Comparison of ENCODE assay signal across 1 cellular context in genomic region chr10:122911889-122912484, GRCh38.
TF ChIP-seq lines count a peak whose summit lies in the region.

No MANE protein-coding gene starts in this region.

TF ChIP-seq in GM12878, 131 proteins besides CTCF, POLR2A, EP300 and RAD21:
- TF ChIP-seq, protein P1, sequence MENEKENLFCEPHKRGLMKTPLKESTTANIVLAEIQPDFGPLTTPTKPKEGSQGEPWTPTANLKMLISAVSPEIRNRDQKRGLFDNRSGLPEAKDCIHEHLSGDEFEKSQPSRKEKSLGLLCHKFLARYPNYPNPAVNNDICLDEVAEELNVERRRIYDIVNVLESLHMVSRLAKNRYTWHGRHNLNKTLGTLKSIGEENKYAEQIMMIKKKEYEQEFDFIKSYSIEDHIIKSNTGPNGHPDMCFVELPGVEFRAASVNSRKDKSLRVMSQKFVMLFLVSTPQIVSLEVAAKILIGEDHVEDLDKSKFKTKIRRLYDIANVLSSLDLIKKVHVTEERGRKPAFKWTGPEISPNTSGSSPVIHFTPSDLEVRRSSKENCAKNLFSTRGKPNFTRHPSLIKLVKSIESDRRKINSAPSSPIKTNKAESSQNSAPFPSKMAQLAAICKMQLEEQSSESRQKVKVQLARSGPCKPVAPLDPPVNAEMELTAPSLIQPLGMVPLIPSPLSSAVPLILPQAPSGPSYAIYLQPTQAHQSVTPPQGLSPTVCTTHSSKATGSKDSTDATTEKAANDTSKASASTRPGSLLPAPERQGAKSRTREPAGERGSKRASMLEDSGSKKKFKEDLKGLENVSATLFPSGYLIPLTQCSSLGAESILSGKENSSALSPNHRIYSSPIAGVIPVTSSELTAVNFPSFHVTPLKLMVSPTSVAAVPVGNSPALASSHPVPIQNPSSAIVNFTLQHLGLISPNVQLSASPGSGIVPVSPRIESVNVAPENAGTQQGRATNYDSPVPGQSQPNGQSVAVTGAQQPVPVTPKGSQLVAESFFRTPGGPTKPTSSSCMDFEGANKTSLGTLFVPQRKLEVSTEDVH (IDR thresholded peaks at IDR 0.05; ENCODE audit: low read depth, partially characterized antibody), result peak; percentile 51
- TF ChIP-seq, protein P2, sequence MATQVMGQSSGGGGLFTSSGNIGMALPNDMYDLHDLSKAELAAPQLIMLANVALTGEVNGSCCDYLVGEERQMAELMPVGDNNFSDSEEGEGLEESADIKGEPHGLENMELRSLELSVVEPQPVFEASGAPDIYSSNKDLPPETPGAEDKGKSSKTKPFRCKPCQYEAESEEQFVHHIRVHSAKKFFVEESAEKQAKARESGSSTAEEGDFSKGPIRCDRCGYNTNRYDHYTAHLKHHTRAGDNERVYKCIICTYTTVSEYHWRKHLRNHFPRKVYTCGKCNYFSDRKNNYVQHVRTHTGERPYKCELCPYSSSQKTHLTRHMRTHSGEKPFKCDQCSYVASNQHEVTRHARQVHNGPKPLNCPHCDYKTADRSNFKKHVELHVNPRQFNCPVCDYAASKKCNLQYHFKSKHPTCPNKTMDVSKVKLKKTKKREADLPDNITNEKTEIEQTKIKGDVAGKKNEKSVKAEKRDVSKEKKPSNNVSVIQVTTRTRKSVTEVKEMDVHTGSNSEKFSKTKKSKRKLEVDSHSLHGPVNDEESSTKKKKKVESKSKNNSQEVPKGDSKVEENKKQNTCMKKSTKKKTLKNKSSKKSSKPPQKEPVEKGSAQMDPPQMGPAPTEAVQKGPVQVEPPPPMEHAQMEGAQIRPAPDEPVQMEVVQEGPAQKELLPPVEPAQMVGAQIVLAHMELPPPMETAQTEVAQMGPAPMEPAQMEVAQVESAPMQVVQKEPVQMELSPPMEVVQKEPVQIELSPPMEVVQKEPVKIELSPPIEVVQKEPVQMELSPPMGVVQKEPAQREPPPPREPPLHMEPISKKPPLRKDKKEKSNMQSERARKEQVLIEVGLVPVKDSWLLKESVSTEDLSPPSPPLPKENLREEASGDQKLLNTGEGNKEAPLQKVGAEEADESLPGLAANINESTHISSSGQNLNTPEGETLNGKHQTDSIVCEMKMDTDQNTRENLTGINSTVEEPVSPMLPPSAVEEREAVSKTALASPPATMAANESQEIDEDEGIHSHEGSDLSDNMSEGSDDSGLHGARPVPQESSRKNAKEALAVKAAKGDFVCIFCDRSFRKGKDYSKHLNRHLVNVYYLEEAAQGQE (IDR thresholded peaks at IDR 0.05; ENCODE audit: low read depth, low read length), result peak; percentile 99
- TF ChIP-seq STAT1 (conservative IDR thresholded peaks at IDR 0.05), result no peak
- no peak for TF ChIP-seq POLR2AphosphoS2 (IDR thresholded peaks at IDR 0.05; ENCODE audit: low read depth, low read length)
- peak; percentile 52; the same call in 1 of the 2 replicates for TF ChIP-seq MXI1 (IDR thresholded peaks at IDR 0.05; ENCODE audit: low read depth, low read length)
- no peak for TF ChIP-seq FOXM1 (IDR thresholded peaks at IDR 0.05; ENCODE audit: low read depth, low read length)
- TF ChIP-seq JUND (IDR thresholded peaks at IDR 0.05; ENCODE audit: low read depth, low read length), result no peak
- no peak for TF ChIP-seq CEBPB (IDR thresholded peaks at IDR 0.05; ENCODE audit: borderline replicate concordance in 1 of 2, low read depth in 2 of 2, low read length in 2 of 2)
- no peak for TF ChIP-seq EGR1 (IDR thresholded peaks at IDR 0.05; ENCODE audit: borderline replicate concordance in 1 of 2, low read depth in 2 of 2, low read length in 2 of 2)
- TF ChIP-seq, protein P3, sequence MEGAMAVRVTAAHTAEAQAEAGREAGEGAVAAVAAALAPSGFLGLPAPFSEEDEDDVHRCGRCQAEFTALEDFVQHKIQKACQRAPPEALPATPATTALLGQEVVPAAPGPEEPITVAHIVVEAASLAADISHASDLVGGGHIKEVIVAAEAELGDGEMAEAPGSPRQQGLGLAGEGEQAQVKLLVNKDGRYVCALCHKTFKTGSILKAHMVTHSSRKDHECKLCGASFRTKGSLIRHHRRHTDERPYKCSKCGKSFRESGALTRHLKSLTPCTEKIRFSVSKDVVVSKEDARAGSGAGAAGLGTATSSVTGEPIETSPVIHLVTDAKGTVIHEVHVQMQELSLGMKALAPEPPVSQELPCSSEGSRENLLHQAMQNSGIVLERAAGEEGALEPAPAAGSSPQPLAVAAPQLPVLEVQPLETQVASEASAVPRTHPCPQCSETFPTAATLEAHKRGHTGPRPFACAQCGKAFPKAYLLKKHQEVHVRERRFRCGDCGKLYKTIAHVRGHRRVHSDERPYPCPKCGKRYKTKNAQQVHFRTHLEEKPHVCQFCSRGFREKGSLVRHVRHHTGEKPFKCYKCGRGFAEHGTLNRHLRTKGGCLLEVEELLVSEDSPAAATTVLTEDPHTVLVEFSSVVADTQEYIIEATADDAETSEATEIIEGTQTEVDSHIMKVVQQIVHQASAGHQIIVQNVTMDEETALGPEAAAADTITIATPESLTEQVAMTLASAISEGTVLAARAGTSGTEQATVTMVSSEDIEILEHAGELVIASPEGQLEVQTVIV (IDR thresholded peaks at IDR 0.05; ENCODE audit: borderline replicate concordance, partially characterized antibody), result no peak
- 0 out of 2 replicates have a peak, but pooled peaks have one; percentile 28 for TF ChIP-seq YY1 (IDR thresholded peaks at IDR 0.05; ENCODE audit: low read depth, low read length)
- peak; percentile 96 for TF ChIP-seq SIN3A (IDR thresholded peaks at IDR 0.05; ENCODE audit: low read depth, low read length)
- TF ChIP-seq MEF2B (IDR thresholded peaks at IDR 0.05; ENCODE audit: partially characterized antibody, poor library complexity, severe bottlenecking), result no peak
- TF ChIP-seq RCOR1 (conservative IDR thresholded peaks at IDR 0.05; ENCODE audit: low read depth, low read length), result peak; percentile 97
- TF ChIP-seq SREBF1 (IDR thresholded peaks at IDR 0.05; ENCODE audit: low read length), result peak; percentile 97
- no peak for TF ChIP-seq CREB1 (IDR thresholded peaks at IDR 0.05; ENCODE audit: low read depth)
- TF ChIP-seq HDAC2 (IDR thresholded peaks at IDR 0.05), result 0 out of 2 replicates have a peak, but pooled peaks have one; percentile 76
- TF ChIP-seq SRF (IDR thresholded peaks at IDR 0.05; ENCODE audit: low read depth in 2 of 2, low read length in 2 of 2), result no peak
- no peak for TF ChIP-seq SMARCA5 (IDR thresholded peaks at IDR 0.05)
- TF ChIP-seq, protein P4, sequence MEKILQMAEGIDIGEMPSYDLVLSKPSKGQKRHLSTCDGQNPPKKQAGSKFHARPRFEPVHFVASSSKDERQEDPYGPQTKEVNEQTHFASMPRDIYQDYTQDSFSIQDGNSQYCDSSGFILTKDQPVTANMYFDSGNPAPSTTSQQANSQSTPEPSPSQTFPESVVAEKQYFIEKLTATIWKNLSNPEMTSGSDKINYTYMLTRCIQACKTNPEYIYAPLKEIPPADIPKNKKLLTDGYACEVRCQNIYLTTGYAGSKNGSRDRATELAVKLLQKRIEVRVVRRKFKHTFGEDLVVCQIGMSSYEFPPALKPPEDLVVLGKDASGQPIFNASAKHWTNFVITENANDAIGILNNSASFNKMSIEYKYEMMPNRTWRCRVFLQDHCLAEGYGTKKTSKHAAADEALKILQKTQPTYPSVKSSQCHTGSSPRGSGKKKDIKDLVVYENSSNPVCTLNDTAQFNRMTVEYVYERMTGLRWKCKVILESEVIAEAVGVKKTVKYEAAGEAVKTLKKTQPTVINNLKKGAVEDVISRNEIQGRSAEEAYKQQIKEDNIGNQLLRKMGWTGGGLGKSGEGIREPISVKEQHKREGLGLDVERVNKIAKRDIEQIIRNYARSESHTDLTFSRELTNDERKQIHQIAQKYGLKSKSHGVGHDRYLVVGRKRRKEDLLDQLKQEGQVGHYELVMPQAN (conservative IDR thresholded peaks at IDR 0.05), result 0 out of 2 replicates have a peak, but pooled peaks have one; percentile 40
- TF ChIP-seq ZBTB40 (IDR thresholded peaks at IDR 0.05; ENCODE audit: borderline replicate concordance), result peak; percentile 88
- TF ChIP-seq ATF7 (IDR thresholded peaks at IDR 0.05; ENCODE audit: low read depth), result no peak
TF ChIP-seq in GM12878: peak in this region for 10.
